13 cellular contexts compared by ENCODE assay signal in the genomic region with DNA sequence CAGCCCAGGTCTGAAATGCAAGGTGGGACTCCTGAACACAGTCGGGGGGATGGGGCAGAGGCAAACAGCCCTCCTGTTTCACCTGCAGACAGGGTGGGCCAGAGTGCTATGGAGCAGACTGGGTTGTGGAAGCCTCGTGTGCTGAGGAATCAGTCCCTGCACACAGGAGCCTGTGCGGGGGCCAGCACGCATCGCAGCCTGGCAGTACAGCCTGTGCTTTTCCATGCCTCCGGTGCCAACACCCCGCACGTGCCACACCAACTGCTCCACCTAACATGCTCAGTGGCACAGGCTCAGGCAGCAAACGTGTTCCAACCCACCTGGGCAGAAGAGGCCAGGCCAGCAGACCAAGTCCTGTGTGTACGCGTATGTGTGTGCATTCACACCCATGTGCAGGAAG.
"Had no signal": no experiment of that assay in that cellular context is flagged by ENCODE, and none has a peak within 500 bp of the region (broad histone marks: within the 10 kb centered on the region; RNA-seq: fewer than 3 reads in every experiment).

No MANE protein-coding gene starts in this region.

- H3K27me3 Mint-ChIP-seq: activated CD4-positive, alpha-beta T cell treated with anti-CD3 and anti-CD28 coated beads, Interleukin-2, amount 10 ng/mL, durations not matched to agents 7 days and 5 days; naive B cell had no signal

- H3K27me3 ChIP-seq: cardiac muscle cell, gastrocnemius medialis, neutrophil, stomach had no signal

- DNase-seq: activated CD4-positive, alpha-beta T cell treated with anti-CD3 and anti-CD28 coated beads, Interleukin-2, amount 10 ng/mL, durations not matched to agents 7 days and 5 days; activated CD4-positive, CD25-positive, alpha-beta regulatory T cell; activated naive CD4-positive, alpha-beta T cell treated with anti-CD3 and anti-CD28 coated beads for 36 hours; gastrocnemius medialis; left colon; naive B cell; stomach had no signal

- H3K9me3 ChIP-seq: gastrocnemius medialis, neutrophil, stomach, thoracic aorta had no signal

- H3K4me3 ChIP-seq: cardiac muscle cell, gastrocnemius medialis, smooth muscle cell, stomach, thoracic aorta had no signal

- H3K36me3 ChIP-seq: cardiac muscle cell, gastrocnemius medialis, thoracic aorta had no signal

- ATAC-seq: gastrocnemius medialis, left colon had no signal

- H3K27ac Mint-ChIP-seq: activated CD4-positive, alpha-beta T cell treated with anti-CD3 and anti-CD28 coated beads, Interleukin-2, amount 10 ng/mL, durations not matched to agents 7 days and 5 days; activated naive CD4-positive, alpha-beta T cell treated with anti-CD3 and anti-CD28 coated beads for 36 hours; T-helper 1 cell treated with Interleukin-12 subunit alpha and Interleukin-12 subunit beta and Interleukin-4 antibody, amounts not matched to agents 30 μg/mL and 1 μg/mL, for 36 hours had no signal

- H3K9me3 Mint-ChIP-seq: activated CD4-positive, alpha-beta T cell treated with anti-CD3 and anti-CD28 coated beads, Interleukin-2, amount 10 ng/mL, durations not matched to agents 7 days and 5 days; activated naive CD4-positive, alpha-beta T cell treated with anti-CD3 and anti-CD28 coated beads for 36 hours; naive B cell; T-helper 1 cell treated with Interleukin-12 subunit alpha and Interleukin-12 subunit beta and Interleukin-4 antibody, amounts not matched to agents 30 μg/mL and 1 μg/mL, for 36 hours had no signal

- H3K4me3 Mint-ChIP-seq: activated CD4-positive, alpha-beta T cell treated with anti-CD3 and anti-CD28 coated beads, Interleukin-2, amount 10 ng/mL, durations not matched to agents 7 days and 5 days; activated naive CD4-positive, alpha-beta T cell treated with anti-CD3 and anti-CD28 coated beads for 36 hours; T-helper 1 cell treated with Interleukin-12 subunit alpha and Interleukin-12 subunit beta and Interleukin-4 antibody, amounts not matched to agents 30 μg/mL and 1 μg/mL, for 36 hours had no signal

- FAIRE-seq: islet of Langerhans had no signal

- H3K27ac ChIP-seq: cardiac muscle cell, neutrophil, stomach, thoracic aorta had no signal

- H3K4me2 ChIP-seq: smooth muscle cell had no signal
